ENCODE assay signal across 9 cellular contexts in the genomic region with DNA sequence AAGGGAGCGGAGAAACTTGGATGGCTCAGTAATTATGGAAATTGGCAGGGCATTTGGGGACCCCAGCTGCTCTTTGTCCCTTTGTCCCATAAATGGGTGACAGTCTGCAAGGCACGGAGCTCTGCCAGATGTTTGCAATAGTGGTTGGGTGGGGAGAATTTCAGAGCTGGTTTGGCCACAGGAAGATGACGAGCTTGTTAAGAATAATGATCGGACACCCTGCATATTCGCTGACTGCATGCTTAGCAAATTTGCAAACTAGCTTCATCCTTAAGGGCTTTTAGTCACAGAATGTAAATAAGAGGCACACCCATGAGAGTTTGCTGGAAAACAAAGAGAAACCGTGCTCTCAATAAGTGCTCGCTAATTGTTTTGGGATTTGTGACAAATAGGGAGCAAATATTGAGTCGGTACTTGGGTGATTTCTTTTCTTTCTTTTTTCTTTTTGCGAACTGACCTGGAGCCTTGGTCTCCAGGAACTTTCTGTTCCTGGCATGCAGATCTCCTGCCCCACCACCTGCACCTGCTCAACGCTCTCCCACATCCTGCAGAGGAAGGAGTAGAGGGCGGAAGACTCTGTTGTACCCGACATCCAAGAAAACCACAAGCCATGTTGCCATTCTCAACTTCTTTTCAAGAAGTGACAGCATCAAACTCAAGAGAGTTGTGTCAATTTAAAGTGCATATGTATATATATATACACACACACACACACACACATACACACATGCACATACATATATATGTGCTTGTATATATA.
A peak's percentile ranks its signal among the peaks of the same experiment; 100 is the strongest.
DNase-seq lines count a peak whose midpoint lies in the region; ATAC-seq lines count a peak whose summit lies in the region.
"Had no signal": no experiment of that assay in that cellular context is flagged by ENCODE, and none has a peak within 500 bp of the region (broad histone marks: within the 10 kb centered on the region; RNA-seq: fewer than 3 reads in every experiment).

No MANE protein-coding gene starts in this region.

- in situ Hi-C loops in G401 (cut with HindIII; ENCODE audit: low sequenced_read_pairs): no loop called here

- ATAC-seq in esophagus mucosa (peak; percentile 89), GM19351 (IDR thresholded peaks at IDR 0.05; ENCODE audit: unreplicated experiment) (no peak), GM21529 (IDR thresholded peaks at IDR 0.05; ENCODE audit: unreplicated experiment) (no peak)

- DNase-seq in AG08395 (ENCODE audit: low spot score): peak; percentile 47
- DNase-seq in EH (ENCODE audit: low read depth): peak; percentile 2
- DNase-seq in NCI-H774 (lab: John Stamatoyannopoulos, UW): peak; percentile 43
- no peak for DNase-seq in NCI-H2171 (lab: John Stamatoyannopoulos, UW)
- no peak for DNase-seq in G401 (ENCODE audit: low spot score)
- DNase-seq: Kasumi-1 had no signal

Comparison
In these comparisons a context has a peak if more than half of its experiments do, and no peak if none do; other contexts are left out.
1. DNase-seq: peak in AG08395 (single experiment), EH (single experiment) and NCI-H774 (single experiment); none in NCI-H2171 (single experiment) and G401 (single experiment).